10 cellular contexts compared by ENCODE assay signal in genomic region chr14:55398679-55399078, GRCh38. TPM values are rescaled to one million over a fixed set of nuclear protein-coding genes. Genes with fewer than 3 reads are reported as not detected.
DNase-seq lines count a peak whose midpoint lies in the region; ATAC-seq and TF ChIP-seq lines count a peak whose summit lies in the region.
"Had no signal": no experiment of that assay in that cellular context is flagged by ENCODE, and none has a peak within 500 bp of the region (broad histone marks: within the 10 kb centered on the region; RNA-seq: fewer than 3 reads in every experiment).

No MANE protein-coding gene starts in this region.

- H2AFZ ChIP-seq in smooth muscle cell (ENCODE audit: low read depth) = no peak overlapping the region

- no peaks in the 10 kb centered on the region for H3F3A ChIP-seq in smooth muscle cell (ENCODE audit: low read depth)

- no peaks in the 10 kb centered on the region for H3K27me3 Mint-ChIP-seq in activated T-helper 17 cell treated with anti-CD3 and anti-CD28 coated beads, Interleukin-2, amount 50 U/mL, for 72 hours
- no peaks in the 10 kb centered on the region for H3K27me3 Mint-ChIP-seq in activated T-cell treated with anti-CD3 and anti-CD28 coated beads, Interleukin-2, amount 50 U/mL, for 4 hours (ENCODE audit: low read depth)
- H3K27me3 Mint-ChIP-seq: naive B cell had no signal

- H3K4me3 Mint-ChIP-seq in activated T-helper 17 cell treated with anti-CD3 and anti-CD28 coated beads, Interleukin-2, amount 50 U/mL, for 72 hours = peak overlapping the region; percentile 25
- H3K4me3 Mint-ChIP-seq in activated T-cell treated with anti-CD3 and anti-CD28 coated beads, Interleukin-2, amount 50 U/mL, for 4 hours = no peak overlapping the region
- H3K4me3 Mint-ChIP-seq: naive B cell had no signal

- no peak overlapping the region for H3K9ac ChIP-seq in smooth muscle cell (ENCODE audit: low read depth)

- no peaks in the 10 kb centered on the region for H3K9me3 Mint-ChIP-seq in activated T-helper 17 cell treated with anti-CD3 and anti-CD28 coated beads, Interleukin-2, amount 50 U/mL, for 72 hours
- no peaks in the 10 kb centered on the region for H3K9me3 Mint-ChIP-seq in activated T-cell treated with anti-CD3 and anti-CD28 coated beads, Interleukin-2, amount 50 U/mL, for 4 hours

- H3K9me3 ChIP-seq in smooth muscle cell (replicated peaks; ENCODE audit: low read depth) = no peaks in the 10 kb centered on the region

- H3K4me1 ChIP-seq in smooth muscle cell (ENCODE audit: low read depth) = peaks cover 3% of the 10 kb centered on the region

- H3K4me2 ChIP-seq in smooth muscle cell = peak overlapping the region; percentile 5

- H3K36me3 Mint-ChIP-seq in activated T-helper 17 cell treated with anti-CD3 and anti-CD28 coated beads, Interleukin-2, amount 50 U/mL, for 72 hours (ENCODE audit: low read depth) = peaks cover 37% of the 10 kb centered on the region
- peaks cover 21% of the 10 kb centered on the region for H3K36me3 Mint-ChIP-seq in activated T-cell treated with anti-CD3 and anti-CD28 coated beads, Interleukin-2, amount 50 U/mL, for 4 hours (ENCODE audit: insufficient read depth)

- H3K36me3 ChIP-seq in smooth muscle cell (ENCODE audit: low read depth) = no peaks in the 10 kb centered on the region

- H3K27me3 ChIP-seq in smooth muscle cell (ENCODE audit: low read depth) = no peaks in the 10 kb centered on the region

- H3K4me3 ChIP-seq in smooth muscle cell = no peak overlapping the region

- peak; percentile 27 for DNase-seq in HK-2 (ENCODE audit: unreplicated experiment)
- DNase-seq in globus pallidus (ENCODE audit: low spot score) = peak; percentile 7
- DNase-seq in smooth muscle cell (lab: John Stamatoyannopoulos, UW; ENCODE audit: unreplicated experiment) = no peak
- DNase-seq in activated CD4-positive, alpha-beta T cell treated with anti-CD3 and anti-CD28 coated beads, Interleukin-2, amount 50 U/mL, for 1 hour = no peak
- no peak for DNase-seq in activated T-cell treated with anti-CD3 and anti-CD28 coated beads, Interleukin-2, amount 50 U/mL, for 4 hours
- DNase-seq: naive B cell, NCI-H2107 had no signal

- peaks cover 28% of the 10 kb centered on the region for H3K79me2 ChIP-seq in smooth muscle cell (ENCODE audit: low read depth)

- H3K27ac Mint-ChIP-seq in activated T-helper 17 cell treated with anti-CD3 and anti-CD28 coated beads, Interleukin-2, amount 50 U/mL, for 72 hours = no peak overlapping the region
- H3K27ac Mint-ChIP-seq: naive B cell had no signal

- 72% methylated on average over 5 of the region's 5 CpGs for WGBS in smooth muscle cell (ENCODE audit: low lambda C conversion rate)

- peak; percentile 90 for ATAC-seq in activated T-helper 17 cell treated with anti-CD3 and anti-CD28 coated beads, Interleukin-2, amount 50 U/mL, for 72 hours (replicated peaks)
- ATAC-seq in GM21390 (IDR thresholded peaks at IDR 0.05; ENCODE audit: unreplicated experiment) = no peak
- no peak for ATAC-seq in activated T-cell treated with anti-CD3 and anti-CD28 coated beads, Interleukin-2, amount 50 U/mL, for 4 hours
- ATAC-seq in HG02840 (IDR thresholded peaks at IDR 0.05; ENCODE audit: low FRiP score, unreplicated experiment) = no peak

- peak overlapping the region; percentile 66 for H3K27ac ChIP-seq in smooth muscle cell (ENCODE audit: low read depth)

- H4K20me1 ChIP-seq in smooth muscle cell (ENCODE audit: low read depth) = peaks cover 18% of the 10 kb centered on the region

- peaks cover 19% of the 10 kb centered on the region for H3K4me1 Mint-ChIP-seq in activated T-helper 17 cell treated with anti-CD3 and anti-CD28 coated beads, Interleukin-2, amount 50 U/mL, for 72 hours
- peaks cover 20% of the 10 kb centered on the region for H3K4me1 Mint-ChIP-seq in activated T-cell treated with anti-CD3 and anti-CD28 coated beads, Interleukin-2, amount 50 U/mL, for 4 hours (ENCODE audit: low read depth)

- no peak for TF ChIP-seq CTCF in smooth muscle cell (IDR thresholded peaks at IDR 0.05; ENCODE audit: borderline replicate concordance, insufficient read depth, poor library complexity, severe bottlenecking)

RNA-seq across cellular contexts. Expression of gene ATG14, which starts 13.0 kb away (rescaled TPM):
- 1 to 10 TPM; 6.2 to 8.0 TPM for total RNA-seq in activated T-helper 17 cell treated with anti-CD3 and anti-CD28 coated beads, Interleukin-2, amount 50 U/mL, for 72 hours
- total RNA-seq in smooth muscle cell = 11.6 and 14.0 TPM in 2 replicates
- polyA plus RNA-seq in smooth muscle cell = 3.2 and 3.7 TPM in 2 replicates
- total RNA-seq in activated T-cell treated with anti-CD3 and anti-CD28 coated beads, Interleukin-2, amount 50 U/mL, for 4 hours = 1 to 10 TPM; 6.6 to 8.4 (median 6.7) TPM

RNA-seq across cellular contexts. Expression of gene TBPL2, which starts 41.7 kb away (rescaled TPM):
- total RNA-seq in activated T-helper 17 cell treated with anti-CD3 and anti-CD28 coated beads, Interleukin-2, amount 50 U/mL, for 72 hours = not detected
- not detected in 2 replicates for total RNA-seq in smooth muscle cell
- not detected in 2 replicates for polyA plus RNA-seq in smooth muscle cell
- total RNA-seq in activated T-cell treated with anti-CD3 and anti-CD28 coated beads, Interleukin-2, amount 50 U/mL, for 4 hours = not detected

Comparison
In these comparisons a context has a peak if more than half of its experiments do, and no peak if none do; other contexts are left out.
1. DNase-seq: peak in HK-2 (single experiment) and globus pallidus (single experiment); none in smooth muscle cell (single experiment), activated CD4-positive, alpha-beta T cell treated with anti-CD3 and anti-CD28 coated beads, Interleukin-2, amount 50 U/mL, for 1 hour (single experiment) and activated T-cell treated with anti-CD3 and anti-CD28 coated beads, Interleukin-2, amount 50 U/mL, for 4 hours (single experiment).